In genomic region chr16:68469728-68470460, GRCh38 we compare ENCODE assay signal across 8 cellular contexts. TPM values are rescaled to one million over a fixed set of nuclear protein-coding genes. Genes with fewer than 3 reads are reported as not detected.
DNase-seq lines count a peak whose midpoint lies in the region; ATAC-seq, FAIRE-seq and TF ChIP-seq lines count a peak whose summit lies in the region.

No MANE protein-coding gene starts in this region.

- WGBS in pancreas, 2 donors: 6 to 7% methylated on average over 11 of the region's 11 CpGs

- ATAC-seq in GM19438 (IDR thresholded peaks at IDR 0.05; ENCODE audit: low read depth, unreplicated experiment) (peak; percentile 21), pancreas (peak in 3 of 4 donors; percentile 52 to 57 (median 56)), GM18858 (IDR thresholded peaks at IDR 0.05; ENCODE audit: unreplicated experiment) (no peak)
- peak; percentile 29 for ATAC-seq in central memory CD8-positive, alpha-beta T cell (replicated peaks; ENCODE audit: extremely low read depth, poor library complexity, severe bottlenecking)

- no peaks in the 10 kb centered on the region for H3K9me3 ChIP-seq in pancreas

- H3K4me3 ChIP-seq in ACC112 (ENCODE audit: low read depth, low read length) (peak overlapping the region; percentile 72), pancreas (peak overlapping the region in 2 of 4 donors; percentile 22 to 27)

- no peak overlapping the region for H2AFZ ChIP-seq in ACC112 (ENCODE audit: low read length, unreplicated experiment)

- intact Hi-C loops in pancreas (cut with DNase I): no loop called here

- TF ChIP-seq CTCF in pancreas (IDR thresholded peaks at IDR 0.05): no peak

- H3K9me3 Mint-ChIP-seq in central memory CD8-positive, alpha-beta T cell: no peaks in the 10 kb centered on the region

- H3K79me2 ChIP-seq in ACC112 (ENCODE audit: control insufficient read depth, insufficient read depth, low read length, unreplicated experiment): no peaks in the 10 kb centered on the region

- H3K27me3 Mint-ChIP-seq in central memory CD8-positive, alpha-beta T cell: no peaks in the 10 kb centered on the region

- H3K27ac Mint-ChIP-seq in central memory CD8-positive, alpha-beta T cell (ENCODE audit: low read depth): peak overlapping the region; percentile 82

- peak overlapping the region; percentile 83 for H3K4me3 Mint-ChIP-seq in central memory CD8-positive, alpha-beta T cell

- peaks cover 7% of the 10 kb centered on the region for H3K4me1 ChIP-seq in ACC112 (ENCODE audit: control insufficient read depth, insufficient read depth, low read length, unreplicated experiment)
- H3K4me1 ChIP-seq in pancreas: peaks cover 3 to 20% (median 10%) of the 10 kb centered on the region in 3 donors

- H3K4me1 Mint-ChIP-seq in central memory CD8-positive, alpha-beta T cell: peaks cover 29% of the 10 kb centered on the region

- FAIRE-seq in HTR-8/SVneo (lab: Jason Lieb, UNC) (peak; percentile 58), pancreas (lab: Jason Lieb, UNC) (peak; percentile 73)

- H3K27ac ChIP-seq in ACC112 (ENCODE audit: low read depth, low read length) (no peak overlapping the region), pancreas (peak overlapping the region in 2 of 4 donors; percentile 51 to 70)

- no peaks in the 10 kb centered on the region for H3K36me3 ChIP-seq in ACC112 (ENCODE audit: insufficient read depth, low read length)
- H3K36me3 ChIP-seq in pancreas: no peaks in the 10 kb centered on the region

- peaks cover 3% of the 10 kb centered on the region for H3K27me3 ChIP-seq in ACC112 (ENCODE audit: insufficient read depth, low read length)
- no peaks in the 10 kb centered on the region for H3K27me3 ChIP-seq in pancreas

- no peak for DNase-seq in HTR-8/SVneo (ENCODE audit: insufficient read length, low spot score)
- DNase-seq in central memory CD8-positive, alpha-beta T cell (ENCODE audit: low spot score in 2 of 2): no peak
- DNase-seq in pancreas: no peak
- DNase-seq in GM03348 (ENCODE audit: low spot score): no peak
- DNase-seq in NCI-H2171 (lab: John Stamatoyannopoulos, UW): no peak

- no peaks in the 10 kb centered on the region for H3K36me3 Mint-ChIP-seq in central memory CD8-positive, alpha-beta T cell (ENCODE audit: insufficient read depth)

RNA-seq across cellular contexts. Expression of gene SMPD3, which starts 21.6 kb away (rescaled TPM):
- 1 to 10 TPM in 5 of 6 donors, under 1 TPM in 1; 0.83 to 5.5 (median 1.9) TPM for total RNA-seq in pancreas
- polyA plus RNA-seq in pancreas: 1 to 10 TPM; 2.8 to 3.3 TPM
